15 cellular contexts compared by ENCODE assay signal in the genomic region with DNA sequence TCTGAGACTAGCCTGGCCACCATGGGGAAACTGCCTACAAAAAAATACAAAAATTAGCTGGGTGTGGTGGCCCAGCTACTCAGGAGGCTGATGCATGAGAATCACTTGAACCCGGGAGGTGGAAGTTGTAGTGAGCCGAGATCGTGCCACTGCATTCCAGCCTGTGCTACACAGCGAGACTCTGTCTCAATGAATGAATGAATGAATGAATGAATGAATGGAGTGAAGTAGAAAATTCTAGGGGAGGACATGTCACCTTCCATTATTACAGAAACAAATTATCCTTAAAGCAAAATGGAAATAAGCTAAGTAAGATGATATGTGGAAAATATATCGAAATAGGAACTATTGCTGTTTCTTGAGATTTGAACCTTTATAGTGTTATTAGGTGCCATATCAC.
"Had no signal": no experiment of that assay in that cellular context is flagged by ENCODE, and none has a peak within 500 bp of the region (broad histone marks: within the 10 kb centered on the region; RNA-seq: fewer than 3 reads in every experiment).

No MANE protein-coding gene starts in this region.

- H3K9me3 ChIP-seq: ascending aorta, gastrocnemius medialis, heart left ventricle, pancreas, thoracic aorta had no signal

- FAIRE-seq: pancreas had no signal

- DNase-seq: activated CD4-positive, alpha-beta T cell treated with anti-CD3 and anti-CD28 coated beads for 4 hours; activated CD8-positive, alpha-beta memory T cell treated with anti-CD3 and anti-CD28 coated beads, Interleukin-2, amount 50 U/mL, for 4 hours; activated CD8-positive, alpha-beta T cell treated with anti-CD3 and anti-CD28 coated beads, Interleukin-2, amount 10 ng/mL, durations not matched to agents 7 days and 5 days; activated naive CD4-positive, alpha-beta T cell treated with Interleukin-2 at 50 U/mL for 16 hours; activated naive CD8-positive, alpha-beta T cell treated with anti-CD3 and anti-CD28 coated beads, Interleukin-2, amount 50 U/mL, for 24 hours; endodermal cell; gastrocnemius medialis; heart left ventricle; midbrain; pancreas; stimulated activated CD4-positive, alpha-beta T cell treated with anti-CD3 and anti-CD28 coated beads, Interleukin-1b, Interleukin-23, amount 100 ng/mL, for 48 hours; T-cell; T1000 had no signal

- H3K27me3 ChIP-seq: ascending aorta, gastrocnemius medialis, heart left ventricle, pancreas had no signal

- ATAC-seq: activated CD8-positive, alpha-beta T cell treated with anti-CD3 and anti-CD28 coated beads, Interleukin-2, amount 10 ng/mL, durations not matched to agents 7 days and 5 days; activated naive CD8-positive, alpha-beta T cell treated with anti-CD3 and anti-CD28 coated beads, Interleukin-2, amount 50 U/mL, for 24 hours; gastrocnemius medialis; heart left ventricle; pancreas; T-cell had no signal

- H3K4me3 ChIP-seq: pancreas, thoracic aorta had no signal

- H3K36me3 ChIP-seq: pancreas, thoracic aorta had no signal

- H3K27ac ChIP-seq: ascending aorta, heart left ventricle, pancreas, thoracic aorta had no signal
